In genomic region chr13:106533101-106533939, GRCh38 we compare ENCODE assay signal across 8 cellular contexts. TPM values are rescaled to one million over a fixed set of nuclear protein-coding genes. Genes with fewer than 3 reads are reported as not detected.
DNase-seq lines count a peak whose midpoint lies in the region; ATAC-seq and TF ChIP-seq lines count a peak whose summit lies in the region.

No MANE protein-coding gene starts in this region.

- peak; percentile 78 for DNase-seq in ACHN
- peak; percentile 81 for DNase-seq in NCI-H2171 treated with DMSO at 0.1 percent for 48 hours (lab: John Stamatoyannopoulos, UW)
- peak; percentile 25 for DNase-seq in activated T-cell treated with anti-CD3 and anti-CD28 coated beads, Interleukin-2, amount 50 U/mL, for 1 hour
- peak; percentile 81 to 88 for DNase-seq in fibroblast of lung (ENCODE audit: low read depth in 2 of 2)
- DNase-seq in tibial artery: peak; percentile 77 to 89

- H3K27ac ChIP-seq in fibroblast of lung (ENCODE audit: insufficient read depth, low read length): peak overlapping the region; percentile 72
- H3K27ac ChIP-seq in tibial artery: peak overlapping the region; percentile 77 to 80

- TF ChIP-seq CTCF in GM12872 (IDR thresholded peaks at IDR 0.05; ENCODE audit: insufficient read depth, low read depth, low read length) (0 out of 3 replicates have a peak, but pooled peaks have one; percentile 21), fibroblast of lung (conservative IDR thresholded peaks at IDR 0.05 in 1 of 2, IDR thresholded peaks at IDR 0.05 in 1 of 2; ENCODE audit: low read depth in 1 of 2, low read length in 2 of 2) (peak; percentile 22 to 41), tibial artery (IDR thresholded peaks at IDR 0.05) (peak; percentile 34 to 58)

- no peaks in the 10 kb centered on the region for H3K27me3 ChIP-seq in fibroblast of lung (ENCODE audit: control insufficient read depth, insufficient read depth, low read length)
- no peaks in the 10 kb centered on the region for H3K27me3 ChIP-seq in mucosa of stomach (ENCODE audit: control insufficient read depth, insufficient read depth, low read length)
- H3K27me3 ChIP-seq in tibial artery: no peaks in the 10 kb centered on the region

- H3K9ac ChIP-seq in fibroblast of lung (ENCODE audit: insufficient read depth, low read length) (peak overlapping the region; percentile 66), mucosa of stomach (ENCODE audit: low read length) (peak overlapping the region; percentile 93)

- intact Hi-C loops in tibial artery (cut with DNase I; ENCODE audit: low total_unique reads): loop anchor here (10.0 kb wide), 2 partner anchors 591 to 1959 kb away; no protein-coding TSS in a partner anchor

- no peaks in the 10 kb centered on the region for H3K4me1 ChIP-seq in fibroblast of lung (ENCODE audit: control insufficient read depth, extremely low read depth, insufficient read depth, low read length)
- H3K4me1 ChIP-seq in mucosa of stomach (ENCODE audit: control insufficient read depth, insufficient read depth, low read length): peaks cover 28% of the 10 kb centered on the region
- H3K4me1 ChIP-seq in tibial artery: peaks cover 0 to 19% (median 13%) of the 10 kb centered on the region in 4 donors

- peak overlapping the region; percentile 80 to 92 (median 83) for H3K4me3 ChIP-seq in fibroblast of lung (replicated peaks in 1 of 4; ENCODE audit: control extremely low read depth in 1 of 4, insufficient read depth in 1 of 4, low read depth in 3 of 4, low read length in 4 of 4)
- H3K4me3 ChIP-seq in mucosa of stomach (ENCODE audit: low read length): peak overlapping the region; percentile 62
- H3K4me3 ChIP-seq in tibial artery: peak overlapping the region; percentile 63 to 86

- no peaks in the 10 kb centered on the region for H3K36me3 ChIP-seq in fibroblast of lung (ENCODE audit: control insufficient read depth, insufficient read depth, low read length)
- H3K36me3 ChIP-seq in mucosa of stomach (ENCODE audit: control insufficient read depth, insufficient read depth, low read length): no peaks in the 10 kb centered on the region
- no peaks in the 10 kb centered on the region for H3K36me3 ChIP-seq in tibial artery

- peak overlapping the region; percentile 33 for H2AFZ ChIP-seq in fibroblast of lung (ENCODE audit: low read length)

- H3K9me3 ChIP-seq in fibroblast of lung (ENCODE audit: control insufficient read depth, insufficient read depth, low read depth, low read length) (no peaks in the 10 kb centered on the region), mucosa of stomach (ENCODE audit: control insufficient read depth, low read length) (no peaks in the 10 kb centered on the region), tibial artery (no peaks in the 10 kb centered on the region)

- in situ Hi-C loops in ACHN (cut with HindIII; ENCODE audit: low pct_ligation_motif_present, low pct_unique_long_range_greater_than_20kb, low sequenced_read_pairs): no loop called here

- H3K4me2 ChIP-seq in fibroblast of lung (ENCODE audit: extremely low read depth, insufficient read depth, low read length): peak overlapping the region; percentile 90

- peaks cover 52% of the 10 kb centered on the region for H3K79me2 ChIP-seq in fibroblast of lung (ENCODE audit: control insufficient read depth, insufficient read depth, low read length)

- ATAC-seq in HG02588 (IDR thresholded peaks at IDR 0.05; ENCODE audit: unreplicated experiment): no peak

- H4K20me1 ChIP-seq in fibroblast of lung (ENCODE audit: control insufficient read depth, extremely low read depth, insufficient read depth, low read length): no peaks in the 10 kb centered on the region

RNA-seq across cellular contexts. Expression of gene EFNB2, which starts 2.1 kb away (rescaled TPM):
- total RNA-seq in fibroblast of lung: 9.2 and 13.5 TPM in 2 replicates
- 20.0 and 28.3 TPM in 2 replicates for polyA plus RNA-seq in fibroblast of lung
- 18.0 and 22.8 TPM in 2 replicates for polyA plus RNA-seq in fibroblast of lung (2012)
- 31.4 and 33.5 TPM in 2 replicates for polyA minus RNA-seq in fibroblast of lung (ENCODE audit: low replicate concordance)

RNA-seq across cellular contexts. Expression of gene ARGLU1, which starts 34.6 kb away (rescaled TPM):
- total RNA-seq in fibroblast of lung: 40.3 and 45.4 TPM in 2 replicates
- 38.0 and 45.6 TPM in 2 replicates for polyA plus RNA-seq in fibroblast of lung
- polyA plus RNA-seq in fibroblast of lung (2012): 35.5 and 44.3 TPM in 2 replicates
- polyA minus RNA-seq in fibroblast of lung (ENCODE audit: low replicate concordance): 0.67 and 0.94 TPM in 2 replicates

Comparison
In these comparisons a context has a peak if more than half of its experiments do, and no peak if none do; other contexts are left out.
1. DNase-seq: peak in every context shown above with its lines; median percentile 84 in fibroblast of lung; 83 in tibial artery; 81 in NCI-H2171 treated with DMSO at 0.1 percent for 48 hours; 78 in ACHN; 25 in activated T-cell treated with anti-CD3 and anti-CD28 coated beads, Interleukin-2, amount 50 U/mL, for 1 hour.